In genomic region chr3:172402892-172403643, GRCh38 we compare ENCODE assay signal across 41 cellular contexts. TPM values are rescaled to one million over a fixed set of nuclear protein-coding genes. Genes with fewer than 3 reads are reported as not detected.
"Had no signal": no experiment of that assay in that cellular context is flagged by ENCODE, and none has a peak within 500 bp of the region (broad histone marks: within the 10 kb centered on the region; RNA-seq: fewer than 3 reads in every experiment).

No MANE protein-coding gene starts in this region.

- H3K27ac ChIP-seq: adrenal gland, body of pancreas, brain microvascular endothelial cell, breast epithelium, WERI-Rb-1 had no signal

- H3K9me3 Mint-ChIP-seq: T-helper 1 cell treated with Interleukin-12 subunit alpha and Interleukin-12 subunit beta and Interleukin-4 antibody, amounts not matched to agents 30 μg/mL and 1 μg/mL, for 36 hours; T-helper 2 cell treated with Interferon-gamma antibody and Interleukin-4, amounts not matched to agents 5 μg/mL and 100 μg/mL, for 36 hours had no signal

- H3K4me1 Mint-ChIP-seq: activated CD4-positive, alpha-beta T cell treated with anti-CD3 and anti-CD28 coated beads for 36 hours; activated CD4-positive, alpha-beta T cell treated with anti-CD3 and anti-CD28 coated beads, Interleukin-2, amount 10 ng/mL, durations not matched to agents 7 days and 5 days; activated naive CD8-positive, alpha-beta T cell treated with anti-CD3 and anti-CD28 coated beads for 36 hours; activated T-helper 17 cell treated with anti-CD3 and anti-CD28 coated beads, Interleukin-2, amount 50 U/mL, for 72 hours; WTC11 had no signal

- FAIRE-seq: astrocyte, TTC549 had no signal

- H3K27ac Mint-ChIP-seq: activated CD4-positive, alpha-beta T cell treated with anti-CD3 and anti-CD28 coated beads for 36 hours; activated CD4-positive, alpha-beta T cell treated with anti-CD3 and anti-CD28 coated beads, Interleukin-2, amount 10 ng/mL, durations not matched to agents 7 days and 5 days; activated CD8-positive, alpha-beta T cell treated with anti-CD3 and anti-CD28 coated beads for 36 hours; activated naive CD4-positive, alpha-beta T cell treated with anti-CD3 and anti-CD28 coated beads for 36 hours; activated naive CD4-positive, alpha-beta T cell treated with anti-CD3 and anti-CD28 coated beads, Interleukin-2, amount 50 U/mL, for 72 hours; activated naive CD8-positive, alpha-beta T cell treated with anti-CD3 and anti-CD28 coated beads for 36 hours; activated T-cell treated with anti-CD3 and anti-CD28 coated beads, Interleukin-2, amount 50 U/mL, for 72 hours; activated T-helper 1 cell treated with anti-CD3 and anti-CD28 coated beads, Interleukin-12 subunit alpha, Interleukin-12 subunit beta, Interleukin-2, Interleukin-4 antibody, amounts not matched to agents 30 ng/mL and 10 ng/mL and 1 ng/mL, durations not matched to agents 14 hours and 24 hours and 36 hours; activated T-helper 17 cell treated with anti-CD3 and anti-CD28 coated beads, Interleukin-2, amount 50 U/mL, for 72 hours; T-helper 1 cell treated with Interleukin-12 subunit alpha and Interleukin-12 subunit beta and Interleukin-4 antibody, amounts not matched to agents 30 μg/mL and 1 μg/mL, for 36 hours; T-helper 2 cell treated with Interferon-gamma antibody and Interleukin-4, amounts not matched to agents 5 μg/mL and 100 μg/mL, for 36 hours; WTC11 had no signal

- H3K4me1 ChIP-seq: adrenal gland, body of pancreas, breast epithelium had no signal

- DNase-seq: activated CD4-positive, alpha-beta T cell treated with anti-CD3 and anti-CD28 coated beads for 1 hour; activated CD4-positive, alpha-beta T cell treated with anti-CD3 and anti-CD28 coated beads for 36 hours; activated CD4-positive, alpha-beta T cell treated with anti-CD3 and anti-CD28 coated beads for 48 hours; activated CD4-positive, alpha-beta T cell treated with anti-CD3 and anti-CD28 coated beads, Interleukin-2, amount 10 ng/mL, durations not matched to agents 7 days and 5 days; activated CD4-positive, alpha-beta T cell treated with anti-CD3 and anti-CD28 coated beads, Interleukin-2, amount 50 U/mL, for 48 hours; activated CD4-positive, CD25-positive, alpha-beta regulatory T cell; activated CD8-positive, alpha-beta memory T cell treated with anti-CD3 and anti-CD28 coated beads, Interleukin-2, amount 50 U/mL, for 4 hours; activated CD8-positive, alpha-beta T cell treated with anti-CD3 and anti-CD28 coated beads for 36 hours; activated effector memory CD4-positive, alpha-beta T cell treated with anti-CD3 and anti-CD28 coated beads, Interleukin-2, amount 50 U/mL, for 16 hours; activated gamma-delta T cell treated with Interleukin-2 at 50 U/mL for 16 hours; activated naive CD4-positive, alpha-beta T cell; activated naive CD4-positive, alpha-beta T cell treated with anti-CD3 and anti-CD28 coated beads for 36 hours; activated naive CD4-positive, alpha-beta T cell treated with anti-CD3 and anti-CD28 coated beads, Interleukin-2, amount 50 U/mL, for 16 hours; activated naive CD8-positive, alpha-beta T cell treated with anti-CD3 and anti-CD28 coated beads for 36 hours; activated T-cell treated with anti-CD3 and anti-CD28 coated beads for 4 hours; activated T-cell treated with anti-CD3 and anti-CD28 coated beads, Interleukin-2, amount 50 U/mL, for 1 hour; activated T-cell treated with anti-CD3 and anti-CD28 coated beads, Interleukin-2, amount 50 U/mL, for 4 hours; activated T-cell treated with anti-CD3 and anti-CD28 coated beads, Interleukin-2, amount 50 U/mL, for 72 hours; adrenal gland; amniotic stem cell; aorta; body of pancreas; brain microvascular endothelial cell; central memory CD4-positive, alpha-beta T cell; T-helper 1 cell; T-helper 2 cell; T-helper 9 cell; WERI-Rb-1 had no signal

- H3K9me3 ChIP-seq: adrenal gland, body of pancreas, breast epithelium had no signal

- H3K4me3 Mint-ChIP-seq: activated CD4-positive, alpha-beta T cell treated with anti-CD3 and anti-CD28 coated beads for 36 hours; activated CD4-positive, alpha-beta T cell treated with anti-CD3 and anti-CD28 coated beads, Interleukin-2, amount 10 ng/mL, durations not matched to agents 7 days and 5 days; activated CD8-positive, alpha-beta T cell treated with anti-CD3 and anti-CD28 coated beads for 36 hours; activated naive CD4-positive, alpha-beta T cell treated with anti-CD3 and anti-CD28 coated beads for 36 hours; activated naive CD8-positive, alpha-beta T cell treated with anti-CD3 and anti-CD28 coated beads for 36 hours; activated T-cell treated with anti-CD3 and anti-CD28 coated beads, Interleukin-2, amount 50 U/mL, for 4 hours; activated T-cell treated with anti-CD3 and anti-CD28 coated beads, Interleukin-2, amount 50 U/mL, for 72 hours; activated T-helper 1 cell treated with anti-CD3 and anti-CD28 coated beads, Interleukin-12 subunit alpha, Interleukin-12 subunit beta, Interleukin-2, Interleukin-4 antibody, amounts not matched to agents 30 ng/mL and 10 ng/mL and 1 ng/mL, durations not matched to agents 14 hours and 24 hours and 36 hours; activated T-helper 17 cell treated with anti-CD3 and anti-CD28 coated beads, Interleukin-2, amount 50 U/mL, for 72 hours; T-helper 1 cell treated with Interleukin-12 subunit alpha and Interleukin-12 subunit beta and Interleukin-4 antibody, amounts not matched to agents 30 μg/mL and 1 μg/mL, for 36 hours; T-helper 2 cell treated with Interferon-gamma antibody and Interleukin-4, amounts not matched to agents 5 μg/mL and 100 μg/mL, for 36 hours; WTC11 had no signal

- H3K4me3 ChIP-seq: adrenal gland, body of pancreas, breast epithelium had no signal

- H3K36me3 ChIP-seq: adrenal gland, breast epithelium, WERI-Rb-1 had no signal

- H3K27me3 ChIP-seq: adrenal gland, body of pancreas, brain microvascular endothelial cell, breast epithelium had no signal

- H3K27me3 Mint-ChIP-seq: activated CD4-positive, alpha-beta T cell treated with anti-CD3 and anti-CD28 coated beads for 36 hours; activated CD8-positive, alpha-beta T cell treated with anti-CD3 and anti-CD28 coated beads for 36 hours; activated naive CD8-positive, alpha-beta T cell treated with anti-CD3 and anti-CD28 coated beads for 36 hours; activated T-helper 17 cell treated with anti-CD3 and anti-CD28 coated beads, Interleukin-2, amount 50 U/mL, for 72 hours had no signal

- ATAC-seq: activated CD4-positive, alpha-beta T cell treated with anti-CD3 and anti-CD28 coated beads for 36 hours; activated CD4-positive, CD25-positive, alpha-beta regulatory T cell treated with anti-CD3 and anti-CD28 coated beads, Interleukin-2, amount 50 U/mL, for 24 hours; activated CD8-positive, alpha-beta T cell treated with anti-CD3 and anti-CD28 coated beads for 36 hours; activated naive CD4-positive, alpha-beta T cell treated with anti-CD3 and anti-CD28 coated beads, Interleukin-2, amount 50 U/mL, for 72 hours; activated T-cell treated with anti-CD3 and anti-CD28 coated beads, Interleukin-2, amount 50 U/mL, for 4 hours; activated T-cell treated with anti-CD3 and anti-CD28 coated beads, Interleukin-2, amount 50 U/mL, for 72 hours; activated T-helper 17 cell treated with anti-CD3 and anti-CD28 coated beads, Interleukin-2, amount 50 U/mL, for 72 hours; body of pancreas; WTC11 had no signal

RNA-seq across cellular contexts. Expression of gene GHSR, which starts 45.2 kb away (rescaled TPM):
- total RNA-seq: activated CD4-positive, alpha-beta T cell treated with anti-CD3 and anti-CD28 coated beads for 36 hours; activated CD4-positive, alpha-beta T cell treated with anti-CD3 and anti-CD28 coated beads, Interleukin-2, amount 10 ng/mL, durations not matched to agents 7 days and 5 days; activated CD8-positive, alpha-beta memory T cell treated with anti-CD3 and anti-CD28 coated beads for 36 hours; activated CD8-positive, alpha-beta T cell treated with anti-CD3 and anti-CD28 coated beads for 36 hours; activated naive CD4-positive, alpha-beta T cell treated with anti-CD3 and anti-CD28 coated beads for 36 hours; activated naive CD4-positive, alpha-beta T cell treated with anti-CD3 and anti-CD28 coated beads, Interleukin-2, amount 50 U/mL, for 72 hours; activated naive CD8-positive, alpha-beta T cell treated with anti-CD3 and anti-CD28 coated beads for 36 hours; activated T-cell treated with anti-CD3 and anti-CD28 coated beads, Interleukin-2, amount 50 U/mL, for 4 hours; activated T-cell treated with anti-CD3 and anti-CD28 coated beads, Interleukin-2, amount 50 U/mL, for 72 hours; activated T-helper 1 cell treated with anti-CD3 and anti-CD28 coated beads, Interleukin-12 subunit alpha, Interleukin-12 subunit beta, Interleukin-2, Interleukin-4 antibody, amounts not matched to agents 30 ng/mL and 10 ng/mL and 1 ng/mL, durations not matched to agents 14 hours and 24 hours and 36 hours; activated T-helper 17 cell treated with anti-CD3 and anti-CD28 coated beads, Interleukin-2, amount 50 U/mL, for 72 hours; aorta; astrocyte; breast epithelium; cardiac septum; cerebellum; WTC11 had no signal
- polyA plus RNA-seq: aorta had no signal
